ENCODE assay signal across 17 cellular contexts in genomic region chr20:43040427-43040826, GRCh38.
DNase-seq lines count a peak whose midpoint lies in the region; ATAC-seq and TF ChIP-seq lines count a peak whose summit lies in the region.
"Had no signal": no experiment of that assay in that cellular context is flagged by ENCODE, and none has a peak within 500 bp of the region (broad histone marks: within the 10 kb centered on the region; RNA-seq: fewer than 3 reads in every experiment).

No MANE protein-coding gene starts in this region.

- no peaks in the 10 kb centered on the region for H3K36me3 Mint-ChIP-seq in activated CD4-positive, alpha-beta memory T cell treated with anti-CD3 and anti-CD28 coated beads, Interleukin-2, amount 10 ng/mL, durations not matched to agents 7 days and 5 days (ENCODE audit: low read depth)
- H3K36me3 Mint-ChIP-seq: CD4-positive, CD25-positive, alpha-beta regulatory T cell; natural killer cell had no signal

- DNase-seq in GM12865 (ENCODE audit: low read depth) (peak; percentile 15), RWPE1 (ENCODE audit: low spot score) (peak; percentile 43), iPS-NIHi11 (ENCODE audit: low spot score) (peak; percentile 78)
- peak; percentile 38 for DNase-seq in Jurkat, Clone E6-1 (ENCODE audit: low read depth, low spot score)
- DNase-seq in activated CD4-positive, alpha-beta memory T cell treated with anti-CD3 and anti-CD28 coated beads, Interleukin-2, amount 10 ng/mL, durations not matched to agents 7 days and 5 days, result no peak
- DNase-seq: foreskin fibroblast, kidney, natural killer cell, NCI-H2107, T-helper 9 cell had no signal

- ATAC-seq in GM21737 (IDR thresholded peaks at IDR 0.05; ENCODE audit: unreplicated experiment) (no peak), HG03095 (IDR thresholded peaks at IDR 0.05; ENCODE audit: unreplicated experiment) (no peak), HG02973 (IDR thresholded peaks at IDR 0.05; ENCODE audit: unreplicated experiment) (no peak)
- ATAC-seq: natural killer cell had no signal

- H3K27me3 Mint-ChIP-seq in activated CD4-positive, alpha-beta memory T cell treated with anti-CD3 and anti-CD28 coated beads, Interleukin-2, amount 10 ng/mL, durations not matched to agents 7 days and 5 days, result no peaks in the 10 kb centered on the region
- H3K27me3 Mint-ChIP-seq: CD4-positive, CD25-positive, alpha-beta regulatory T cell; dendritic cell treated with granulocyte-macrophage colony-stimulating factor and Interleukin-4, amounts not matched to agents 40 ng/mL and 50 ng/mL, for 4 days had no signal

- no peaks in the 10 kb centered on the region for H3K4me1 Mint-ChIP-seq in activated CD4-positive, alpha-beta memory T cell treated with anti-CD3 and anti-CD28 coated beads, Interleukin-2, amount 10 ng/mL, durations not matched to agents 7 days and 5 days
- H3K4me1 Mint-ChIP-seq: CD4-positive, CD25-positive, alpha-beta regulatory T cell; natural killer cell had no signal

- no peak overlapping the region for H3K4me3 Mint-ChIP-seq in activated CD4-positive, alpha-beta memory T cell treated with anti-CD3 and anti-CD28 coated beads, Interleukin-2, amount 10 ng/mL, durations not matched to agents 7 days and 5 days
- H3K4me3 Mint-ChIP-seq: CD4-positive, CD25-positive, alpha-beta regulatory T cell; dendritic cell treated with granulocyte-macrophage colony-stimulating factor and Interleukin-4, amounts not matched to agents 40 ng/mL and 50 ng/mL, for 4 days; natural killer cell had no signal

- H3K9me3 Mint-ChIP-seq in activated CD4-positive, alpha-beta memory T cell treated with anti-CD3 and anti-CD28 coated beads, Interleukin-2, amount 10 ng/mL, durations not matched to agents 7 days and 5 days, result no peaks in the 10 kb centered on the region

- H3K27ac ChIP-seq in RWPE1, result no peak overlapping the region
- H3K27ac ChIP-seq: adrenal gland, skin epidermis had no signal

- POLR2A ChIA-PET in RWPE1 (lab: Yijun Ruan, JAX; ENCODE audit: low non-redundant PET), result no interaction called here
- POLR2A ChIA-PET in activated CD4-positive, alpha-beta memory T cell treated with anti-CD3 and anti-CD28 coated beads, Interleukin-2, amount 10 ng/mL, durations not matched to agents 7 days and 5 days (lab: Charles Lee), result no interaction called here

- TF ChIP-seq CTCF in GM12865 (IDR thresholded peaks at IDR 0.05; ENCODE audit: insufficient read depth, low read depth, low read length, missing control alignments), result no peak
- TF ChIP-seq CTCF in RWPE1 (conservative IDR thresholded peaks at IDR 0.05; ENCODE audit: low read depth), result no peak

- no peak overlapping the region for H3K4me3 ChIP-seq in GM12865 (ENCODE audit: low read depth, low read length)
- no peak overlapping the region for H3K4me3 ChIP-seq in Jurkat, Clone E6-1 (ENCODE audit: low read length)
- H3K4me3 ChIP-seq: adrenal gland, skin epidermis had no signal

- H3K27ac Mint-ChIP-seq in activated CD4-positive, alpha-beta memory T cell treated with anti-CD3 and anti-CD28 coated beads, Interleukin-2, amount 10 ng/mL, durations not matched to agents 7 days and 5 days, result no peak overlapping the region
- H3K27ac Mint-ChIP-seq: dendritic cell treated with granulocyte-macrophage colony-stimulating factor and Interleukin-4, amounts not matched to agents 40 ng/mL and 50 ng/mL, for 4 days; natural killer cell had no signal

- CTCF ChIA-PET in RWPE1 (lab: Yijun Ruan, JAX), result interaction anchor here (0.6 kb wide), 2 partner anchors 1369 to 1632 kb away, joined by 3 to 4 read pairs; no protein-coding TSS in a partner anchor
- CTCF ChIA-PET in activated CD4-positive, alpha-beta memory T cell treated with anti-CD3 and anti-CD28 coated beads, Interleukin-2, amount 10 ng/mL, durations not matched to agents 7 days and 5 days (lab: Charles Lee), result interaction anchor here (0.6 kb wide), 1 partner anchor 369 kb away, joined by 3 read pairs; no protein-coding TSS in a partner anchor
